14 cellular contexts compared by ENCODE assay signal in the genomic region with DNA sequence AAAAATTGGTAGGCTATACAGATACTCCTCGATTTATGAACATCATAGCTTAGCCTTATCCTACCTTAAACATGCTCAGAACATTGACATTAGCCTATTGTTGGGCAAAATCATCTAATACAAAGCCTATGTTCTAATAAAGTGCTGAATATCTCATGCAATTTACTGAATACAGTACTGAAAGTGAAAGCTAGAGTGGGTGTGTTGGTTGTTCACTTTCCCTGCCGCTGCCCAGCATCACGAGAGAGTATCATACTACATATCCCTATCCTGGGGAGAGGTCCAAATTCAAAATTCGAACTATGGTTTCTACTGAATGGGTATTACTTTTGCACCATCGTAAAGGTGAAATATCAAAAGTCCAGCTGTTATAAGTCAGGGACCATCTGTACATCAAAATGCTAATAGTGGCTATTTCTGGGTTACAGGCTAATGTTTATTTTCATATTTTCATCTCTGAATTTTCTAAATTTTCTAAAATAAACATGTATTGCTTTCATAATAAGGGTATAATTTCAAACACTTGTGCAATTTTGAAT. TPM values are rescaled to one million over a fixed set of nuclear protein-coding genes. Genes with fewer than 3 reads are reported as not detected.
A peak's percentile ranks its signal among the peaks of the same experiment; 100 is the strongest.
DNase-seq lines count a peak whose midpoint lies in the region; ATAC-seq and FAIRE-seq lines count a peak whose summit lies in the region.
"Had no signal": no experiment of that assay in that cellular context is flagged by ENCODE, and none has a peak within 500 bp of the region (broad histone marks: within the 10 kb centered on the region; RNA-seq: fewer than 3 reads in every experiment).

No MANE protein-coding gene starts in this region.

- H3K9me3 ChIP-seq in small intestine (ENCODE audit: control insufficient read depth, low read depth) = no peaks in the 10 kb centered on the region
- H3K9me3 ChIP-seq: colonic mucosa, pancreas, testis had no signal

- no peak overlapping the region for H3K27ac ChIP-seq in small intestine (ENCODE audit: low read depth in 1 of 2, low read length in 1 of 2)
- H3K27ac ChIP-seq: colonic mucosa, pancreas, testis had no signal

- 22 to 52% (median 25%) methylated on average over 5 of the region's 5 CpGs for WGBS in small intestine, 3 donors

- no peaks in the 10 kb centered on the region for H3K36me3 ChIP-seq in small intestine (ENCODE audit: control insufficient read depth in 2 of 2, insufficient read depth in 2 of 2, low read length in 2 of 2)
- H3K36me3 ChIP-seq: colonic mucosa, pancreas had no signal

- DNase-seq in NOMO-1 treated with DMSO at 0.1 percent for 48 hours (lab: John Stamatoyannopoulos, UW; ENCODE audit: unreplicated experiment) = peak; percentile 10
- no peak for DNase-seq in NOMO-1 treated with dmso at 0.1 percent for 144 hours (lab: John Stamatoyannopoulos, UW; ENCODE audit: unreplicated experiment)
- DNase-seq in NCI-H69 (lab: John Stamatoyannopoulos, UW) = peak; percentile 45
- DNase-seq in fibroblast of gingiva (ENCODE audit: low read depth) = peak; percentile 27
- peak; percentile 30 for DNase-seq in small intestine
- no peak for DNase-seq in activated T-cell treated with anti-CD3 and anti-CD28 coated beads for 4 hours
- DNase-seq: activated CD8-positive, alpha-beta memory T cell treated with anti-CD3 and anti-CD28 coated beads, Interleukin-2, amount 50 U/mL, for 48 hours; colonic mucosa; foreskin melanocyte; immature natural killer cell; pancreas; testis had no signal

- no peaks in the 10 kb centered on the region for H3K4me1 ChIP-seq in small intestine (ENCODE audit: control insufficient read depth in 2 of 2, insufficient read depth in 1 of 2, low read depth in 1 of 2, low read length in 1 of 2)
- H3K4me1 ChIP-seq: colonic mucosa, pancreas, testis had no signal

- ATAC-seq in activated CD4-positive, CD25-positive, alpha-beta regulatory T cell treated with anti-CD3 and anti-CD28 coated beads, Interleukin-2, amount 50 U/mL, for 24 hours = no peak
- ATAC-seq in GM21619 (IDR thresholded peaks at IDR 0.05; ENCODE audit: unreplicated experiment) = no peak
- ATAC-seq: pancreas had no signal

- H3K4me3 ChIP-seq in small intestine (ENCODE audit: low read depth in 1 of 2, low read length in 2 of 2) = no peak overlapping the region
- H3K4me3 ChIP-seq: colonic mucosa, pancreas, testis had no signal

- no peaks in the 10 kb centered on the region for H3K27me3 ChIP-seq in small intestine (ENCODE audit: control insufficient read depth in 2 of 2, insufficient read depth in 2 of 2, low read length in 2 of 2)
- H3K27me3 ChIP-seq: colonic mucosa, testis had no signal

- FAIRE-seq in small intestine (lab: Jason Lieb, UNC) = no peak
- FAIRE-seq: pancreas had no signal

RNA-seq across cellular contexts. Expression of gene NACA2, which starts 54.5 kb away (rescaled TPM):
- polyA plus RNA-seq in small intestine = not detected
- polyA plus RNA-seq: immature natural killer cell had no signal

Comparison
In these comparisons a context has a peak if more than half of its experiments do, and no peak if none do; other contexts are left out.
1. DNase-seq: peak in NOMO-1 treated with DMSO at 0.1 percent for 48 hours (single experiment), NCI-H69 (single experiment), fibroblast of gingiva (single experiment) and small intestine (single experiment); none in NOMO-1 treated with dmso at 0.1 percent for 144 hours (single experiment) and activated T-cell treated with anti-CD3 and anti-CD28 coated beads for 4 hours (single experiment).